8 cellular contexts compared by ENCODE assay signal in the genomic region with DNA sequence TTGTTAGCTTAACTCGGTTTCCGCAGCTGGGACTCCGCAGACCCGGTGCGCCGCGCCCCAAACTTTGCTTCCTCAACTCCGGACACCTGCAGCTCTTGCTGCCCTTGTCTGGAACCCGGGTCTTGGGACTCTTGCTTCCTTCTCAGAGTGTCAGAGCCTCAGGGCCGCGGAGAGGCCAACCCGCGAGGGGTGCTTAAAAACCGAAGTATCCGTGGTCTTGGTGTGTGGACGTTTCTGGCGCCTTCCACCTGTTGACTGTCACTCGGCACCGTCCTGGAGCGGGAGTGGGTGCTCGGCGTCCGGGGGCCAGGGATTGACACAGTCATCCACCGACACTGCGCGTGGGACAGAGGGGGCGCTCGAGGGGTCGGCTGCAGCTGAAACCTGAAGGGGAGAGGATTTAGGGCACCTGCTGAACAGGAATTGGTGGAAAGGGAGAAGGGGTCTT. TPM values are rescaled to one million over a fixed set of nuclear protein-coding genes. Genes with fewer than 3 reads are reported as not detected.
A peak's percentile ranks its signal among the peaks of the same experiment; 100 is the strongest.
DNase-seq lines count a peak whose midpoint lies in the region; ATAC-seq and TF ChIP-seq lines count a peak whose summit lies in the region.

No MANE protein-coding gene starts in this region.

- peak overlapping the region; percentile 77 to 95 (median 83) for H3K9ac ChIP-seq in BLaER1 treated with 17β-estradiol and CSF1 and Interleukin-3, amounts not matched to agents 10 nM and 100 nM

- H3K4me3 ChIP-seq in BLaER1 treated with 17β-estradiol and CSF1 and Interleukin-3, amounts not matched to agents 10 nM and 100 nM: peak overlapping the region; percentile 61 to 90 (median 76)
- peak overlapping the region; percentile 63 to 71 for H3K4me3 ChIP-seq in left lung

- intact Hi-C loops in left lung (cut with DNase I): no loop called here

- H3K27me3 ChIP-seq in BLaER1 treated with 17β-estradiol and CSF1 and Interleukin-3, amounts not matched to agents 10 nM and 100 nM: peaks cover 0 to 14% (median 0%) of the 10 kb centered on the region in 11 experiments; a peak in 6 of 22 replicates
- H3K27me3 ChIP-seq in left lung: no peaks in the 10 kb centered on the region

- H3K27ac ChIP-seq in BLaER1 treated with 17β-estradiol and CSF1 and Interleukin-3, amounts not matched to agents 10 nM and 100 nM: peak overlapping the region; percentile 66 to 98 (median 82)
- peak overlapping the region; percentile 64 for H3K27ac ChIP-seq in caudate nucleus (ENCODE audit: low read depth, low read length)
- H3K27ac ChIP-seq in left lung: peak overlapping the region; percentile 96

- peak; percentile 22 to 33 for TF ChIP-seq CTCF in left lung (IDR thresholded peaks at IDR 0.05)

- peak; percentile 46 for ATAC-seq in GM19397 (IDR thresholded peaks at IDR 0.05; ENCODE audit: unreplicated experiment)
- ATAC-seq in HG03469 (IDR thresholded peaks at IDR 0.05; ENCODE audit: unreplicated experiment): peak; percentile 29
- peak; percentile 69 for ATAC-seq in left lung

- peak; percentile 75 for DNase-seq in UCSD-AML1 (lab: John Stamatoyannopoulos, UW; ENCODE audit: unreplicated experiment)
- DNase-seq in caudate nucleus (lab: John Stamatoyannopoulos, UW): peak in 8 of 61 donors; percentile 6 to 30 (median 20)
- peak; percentile 78 to 93 for DNase-seq in left lung
- DNase-seq in stimulated activated CD4-positive, alpha-beta T cell treated with anti-CD3 and anti-CD28 coated beads, Interleukin-4, amount 100 ng/mL, for 24 hours: peak; percentile 70
- DNase-seq in HK-2 (ENCODE audit: unreplicated experiment): no peak

- peaks cover 0 to 21% (median 0%) of the 10 kb centered on the region in 11 experiments; a peak in 6 of 22 replicates for H3K36me3 ChIP-seq in BLaER1 treated with 17β-estradiol and CSF1 and Interleukin-3, amounts not matched to agents 10 nM and 100 nM
- H3K36me3 ChIP-seq in left lung: no peaks in the 10 kb centered on the region

- peaks cover 0 to 20% (median 0%) of the 10 kb centered on the region in 11 experiments; a peak in 7 of 22 replicates for H3K9me3 ChIP-seq in BLaER1 treated with 17β-estradiol and CSF1 and Interleukin-3, amounts not matched to agents 10 nM and 100 nM (replicated peaks in 1 of 11)
- H3K9me3 ChIP-seq in left lung: no peaks in the 10 kb centered on the region

- H3K4me2 ChIP-seq in BLaER1 treated with 17β-estradiol and CSF1 and Interleukin-3, amounts not matched to agents 10 nM and 100 nM: peak overlapping the region; percentile 83 to 98 (median 95)

- no peaks in the 10 kb centered on the region for H4K20me1 ChIP-seq in BLaER1 treated with 17β-estradiol and CSF1 and Interleukin-3, amounts not matched to agents 10 nM and 100 nM

- peaks cover 29 to 77% (median 62%) of the 10 kb centered on the region in 10 experiments for H3K4me1 ChIP-seq in BLaER1 treated with 17β-estradiol and CSF1 and Interleukin-3, amounts not matched to agents 10 nM and 100 nM
- peaks cover 15 to 63% of the 10 kb centered on the region in 2 donors for H3K4me1 ChIP-seq in left lung

RNA-seq across cellular contexts. Expression of a gene that starts 0.4 kb away (rescaled TPM):
- total RNA-seq in left lung: 100 to 1,000 TPM in 1 of 2 donors, 10 to 100 TPM in 1; 79.2 to 116 TPM

RNA-seq across cellular contexts. Expression of a gene that starts 48.0 kb away (rescaled TPM):
- 10 to 100 TPM; 37.0 to 45.4 TPM for total RNA-seq in left lung
